Comparison of ENCODE assay signal across 8 cellular contexts in genomic region chr3:5186854-5187151, GRCh38. TPM values are rescaled to one million over a fixed set of nuclear protein-coding genes. Genes with fewer than 3 reads are reported as not detected.
DNase-seq lines count a peak whose midpoint lies in the region; ATAC-seq, FAIRE-seq and TF ChIP-seq lines count a peak whose summit lies in the region.

No MANE protein-coding gene starts in this region.

- no peaks in the 10 kb centered on the region for H3K9me3 Mint-ChIP-seq in activated T-cell treated with anti-CD3 and anti-CD28 coated beads, Interleukin-2, amount 50 U/mL, for 72 hours
- no peaks in the 10 kb centered on the region for H3K9me3 Mint-ChIP-seq in activated CD8-positive, alpha-beta T cell treated with anti-CD3 and anti-CD28 coated beads, Interleukin-2, amount 10 ng/mL, durations not matched to agents 7 days and 5 days (ENCODE audit: insufficient read depth)

- H3K9ac ChIP-seq in iPS-15b (ENCODE audit: low read depth, low read length) (peak overlapping the region; percentile 73), stomach smooth muscle (ENCODE audit: low read length in 2 of 2) (peak overlapping the region; percentile 84 to 88)

- no peak for TF ChIP-seq POLR2A in GM12892 (IDR thresholded peaks at IDR 0.05; ENCODE audit: low read depth, low read length)

- CTCF ChIA-PET in activated CD8-positive, alpha-beta T cell treated with anti-CD3 and anti-CD28 coated beads, Interleukin-2, amount 10 ng/mL, durations not matched to agents 7 days and 5 days (lab: Charles Lee): interaction anchor here (1.3 to 3.3 kb wide), 4 partner anchors 10 to 475 kb away, joined by 4 to 19 read pairs (median 6); no protein-coding TSS in a partner anchor

- H3K9me3 ChIP-seq in iPS-15b (ENCODE audit: control insufficient read depth, insufficient read depth, low read length) (no peaks in the 10 kb centered on the region), stomach smooth muscle (ENCODE audit: control insufficient read depth in 2 of 2, low read length in 2 of 2) (no peaks in the 10 kb centered on the region)

- POLR2A ChIA-PET in activated CD8-positive, alpha-beta T cell treated with anti-CD3 and anti-CD28 coated beads, Interleukin-2, amount 10 ng/mL, durations not matched to agents 7 days and 5 days (lab: Charles Lee): interaction anchor here (1.5 to 3.9 kb wide), 3 partner anchors 11 to 207 kb away, joined by 5 to 56 read pairs (median 25); partner anchors contain the start of genes ARL8B and BHLHE40

- H3K4me1 Mint-ChIP-seq in activated T-cell treated with anti-CD3 and anti-CD28 coated beads, Interleukin-2, amount 50 U/mL, for 72 hours (ENCODE audit: low read depth): peaks cover 24% of the 10 kb centered on the region
- H3K4me1 Mint-ChIP-seq in activated CD8-positive, alpha-beta T cell treated with anti-CD3 and anti-CD28 coated beads, Interleukin-2, amount 10 ng/mL, durations not matched to agents 7 days and 5 days (ENCODE audit: low read depth): peaks cover 26% of the 10 kb centered on the region

- no peaks in the 10 kb centered on the region for H3K27me3 Mint-ChIP-seq in activated T-cell treated with anti-CD3 and anti-CD28 coated beads, Interleukin-2, amount 50 U/mL, for 72 hours (ENCODE audit: low read depth)
- H3K27me3 Mint-ChIP-seq in activated CD8-positive, alpha-beta T cell treated with anti-CD3 and anti-CD28 coated beads, Interleukin-2, amount 10 ng/mL, durations not matched to agents 7 days and 5 days (ENCODE audit: low read depth): no peaks in the 10 kb centered on the region

- FAIRE-seq in GM12892 (lab: Jason Lieb, UNC): no peak

- peaks cover 2% of the 10 kb centered on the region for H3K4me1 ChIP-seq in iPS-15b (ENCODE audit: control insufficient read depth, insufficient read depth, low read length)
- H3K4me1 ChIP-seq in stomach smooth muscle (ENCODE audit: control insufficient read depth, insufficient read depth, low read length): peaks cover 9% of the 10 kb centered on the region

- H3K27me3 ChIP-seq in iPS-15b (ENCODE audit: control insufficient read depth, insufficient read depth, low read length) (peaks cover 17% of the 10 kb centered on the region), stomach smooth muscle (ENCODE audit: control insufficient read depth in 1 of 2, insufficient read depth in 2 of 2, low read length in 2 of 2) (no peaks in the 10 kb centered on the region)

- no peak for DNase-seq in activated T-cell treated with anti-CD3 and anti-CD28 coated beads, Interleukin-2, amount 50 U/mL, for 72 hours
- DNase-seq in activated T-cell treated with anti-CD3 and anti-CD28 coated beads for 4 hours: no peak
- DNase-seq in activated CD8-positive, alpha-beta T cell treated with anti-CD3 and anti-CD28 coated beads, Interleukin-2, amount 10 ng/mL, durations not matched to agents 7 days and 5 days: no peak
- DNase-seq in GM12892 (ENCODE audit: insufficient read length): no peak

- ATAC-seq in activated T-cell treated with anti-CD3 and anti-CD28 coated beads, Interleukin-2, amount 50 U/mL, for 72 hours (replicated peaks in 1 of 2): no peak
- ATAC-seq in activated CD8-positive, alpha-beta T cell treated with anti-CD3 and anti-CD28 coated beads, Interleukin-2, amount 10 ng/mL, durations not matched to agents 7 days and 5 days: no peak
- ATAC-seq in GM19035 (IDR thresholded peaks at IDR 0.05; ENCODE audit: unreplicated experiment) (no peak), GM18907 (IDR thresholded peaks at IDR 0.05; ENCODE audit: unreplicated experiment) (no peak)

- H3K4me3 ChIP-seq in iPS-15b (ENCODE audit: low read depth, low read length): peak overlapping the region; percentile 82
- peak overlapping the region; percentile 87 to 93 for H3K4me3 ChIP-seq in stomach smooth muscle (ENCODE audit: low read length in 2 of 2)

- peak overlapping the region; percentile 60 for H3K27ac ChIP-seq in stomach smooth muscle (ENCODE audit: low read length)

- peak overlapping the region; percentile 95 to 99 for H3K4me3 Mint-ChIP-seq in activated T-cell treated with anti-CD3 and anti-CD28 coated beads, Interleukin-2, amount 50 U/mL, for 72 hours
- peak overlapping the region; percentile 96 for H3K4me3 Mint-ChIP-seq in activated CD8-positive, alpha-beta T cell treated with anti-CD3 and anti-CD28 coated beads, Interleukin-2, amount 10 ng/mL, durations not matched to agents 7 days and 5 days

- peaks cover 15 to 26% of the 10 kb centered on the region in 2 donors for H3K36me3 Mint-ChIP-seq in activated T-cell treated with anti-CD3 and anti-CD28 coated beads, Interleukin-2, amount 50 U/mL, for 72 hours (ENCODE audit: insufficient read depth in 2 of 2)
- peaks cover 31% of the 10 kb centered on the region for H3K36me3 Mint-ChIP-seq in activated CD8-positive, alpha-beta T cell treated with anti-CD3 and anti-CD28 coated beads, Interleukin-2, amount 10 ng/mL, durations not matched to agents 7 days and 5 days (ENCODE audit: low read depth)

- H3K36me3 ChIP-seq in iPS-15b (ENCODE audit: control insufficient read depth, insufficient read depth, low read length): no peaks in the 10 kb centered on the region
- peaks cover 3 to 5% of the 10 kb centered on the region in 2 donors for H3K36me3 ChIP-seq in stomach smooth muscle (ENCODE audit: control insufficient read depth in 2 of 2, insufficient read depth in 2 of 2, low read length in 2 of 2)

- H3K27ac Mint-ChIP-seq in activated T-cell treated with anti-CD3 and anti-CD28 coated beads, Interleukin-2, amount 50 U/mL, for 72 hours: peak overlapping the region; percentile 94
- peak overlapping the region; percentile 97 for H3K27ac Mint-ChIP-seq in activated CD8-positive, alpha-beta T cell treated with anti-CD3 and anti-CD28 coated beads, Interleukin-2, amount 10 ng/mL, durations not matched to agents 7 days and 5 days

RNA-seq across cellular contexts. Expression of gene EDEM1, which starts 0.7 kb away (rescaled TPM):
- total RNA-seq in activated T-cell treated with anti-CD3 and anti-CD28 coated beads, Interleukin-2, amount 50 U/mL, for 72 hours: 100 to 1,000 TPM; 225 to 272 TPM
- 10 to 100 TPM; 81.7 to 84.3 TPM for total RNA-seq in activated CD8-positive, alpha-beta T cell treated with anti-CD3 and anti-CD28 coated beads, Interleukin-2, amount 10 ng/mL, durations not matched to agents 7 days and 5 days
- 79.9 TPM for polyA plus RNA-seq in GM12892 (2012; ENCODE audit: missing spikeins)
